Comparison of ENCODE assay signal across 1 cellular context in the genomic region with DNA sequence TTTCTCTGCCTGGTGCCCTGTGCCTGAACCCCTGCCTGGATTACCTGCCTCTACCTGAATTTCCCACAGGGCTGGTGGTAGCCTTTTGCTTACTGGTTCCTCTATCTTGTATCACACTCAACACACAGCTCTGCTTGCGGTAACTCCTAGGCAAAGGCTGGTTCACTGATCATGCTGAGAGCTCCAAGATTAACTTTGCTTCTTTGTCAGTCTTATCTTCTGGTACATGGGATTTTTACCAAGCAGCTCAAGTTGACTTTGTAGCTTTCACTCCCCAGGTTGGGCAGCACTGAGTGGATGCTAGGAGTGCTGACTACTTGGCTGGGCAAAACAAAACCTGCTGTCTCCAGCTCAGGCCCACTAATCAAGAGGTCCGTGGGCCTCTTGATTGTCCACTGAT.
TF ChIP-seq lines count a peak whose summit lies in the region.

No MANE protein-coding gene starts in this region.

TF ChIP-seq in H1, 55 proteins besides CTCF, POLR2A, EP300 and RAD21:
- TF ChIP-seq, protein P1, sequence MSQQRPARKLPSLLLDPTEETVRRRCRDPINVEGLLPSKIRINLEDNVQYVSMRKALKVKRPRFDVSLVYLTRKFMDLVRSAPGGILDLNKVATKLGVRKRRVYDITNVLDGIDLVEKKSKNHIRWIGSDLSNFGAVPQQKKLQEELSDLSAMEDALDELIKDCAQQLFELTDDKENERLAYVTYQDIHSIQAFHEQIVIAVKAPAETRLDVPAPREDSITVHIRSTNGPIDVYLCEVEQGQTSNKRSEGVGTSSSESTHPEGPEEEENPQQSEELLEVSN (IDR thresholded peaks at IDR 0.05) = no peak
- TF ChIP-seq HDAC2 (IDR thresholded peaks at IDR 0.05; ENCODE audit: borderline replicate concordance in 1 of 2, low read depth in 2 of 2, low read length in 2 of 2) (no peak), ASH2L (IDR thresholded peaks at IDR 0.05; ENCODE audit: low read length) (no peak), NRF1 (IDR thresholded peaks at IDR 0.05; ENCODE audit: low read depth, low read length) (no peak), CBX5 (IDR thresholded peaks at IDR 0.05; ENCODE audit: low read depth, low read length) (no peak), RBBP5 (IDR thresholded peaks at IDR 0.05; ENCODE audit: borderline replicate concordance, low read depth, low read length) (no peak), KDM5A (IDR thresholded peaks at IDR 0.05; ENCODE audit: low read length) (no peak), BRCA1 (IDR thresholded peaks at IDR 0.05; ENCODE audit: low read depth, low read length) (no peak), TEAD4 (IDR thresholded peaks at IDR 0.05; ENCODE audit: low read depth, low read length) (no peak), ZNF274 (IDR thresholded peaks at IDR 0.05; ENCODE audit: borderline replicate concordance, extremely low read depth, low read length) (no peak), KDM1A (IDR thresholded peaks at IDR 0.05; ENCODE audit: borderline replicate concordance, low read length) (no peak), TBP (IDR thresholded peaks at IDR 0.05; ENCODE audit: low read depth, low read length) (no peak), SIX5 (IDR thresholded peaks at IDR 0.05; ENCODE audit: low read depth, low read length) (no peak), SP4 (IDR thresholded peaks at IDR 0.05; ENCODE audit: low read length) (no peak), CHD1 (IDR thresholded peaks at IDR 0.05; ENCODE audit: low read depth, low read length) (no peak)
- TF ChIP-seq, protein P2, sequence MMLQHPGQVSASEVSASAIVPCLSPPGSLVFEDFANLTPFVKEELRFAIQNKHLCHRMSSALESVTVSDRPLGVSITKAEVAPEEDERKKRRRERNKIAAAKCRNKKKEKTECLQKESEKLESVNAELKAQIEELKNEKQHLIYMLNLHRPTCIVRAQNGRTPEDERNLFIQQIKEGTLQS (IDR thresholded peaks at IDR 0.05; ENCODE audit: insufficient read depth, low read depth, low read length) = no peak
